In genomic region chr10:52740913-52741675, GRCh38 we compare ENCODE assay signal across 8 cellular contexts. TPM values are rescaled to one million over a fixed set of nuclear protein-coding genes. Genes with fewer than 3 reads are reported as not detected.
A peak's percentile ranks its signal among the peaks of the same experiment; 100 is the strongest.
DNase-seq lines count a peak whose midpoint lies in the region; ATAC-seq and TF ChIP-seq lines count a peak whose summit lies in the region.

No MANE protein-coding gene starts in this region.

- H3K14ac ChIP-seq in mesenchymal stem cell (ENCODE audit: low read length in 2 of 2), result no peak overlapping the region

- H3K4me2 ChIP-seq in mesenchymal stem cell (ENCODE audit: low read length, poor library complexity, severe bottlenecking), result no peak overlapping the region

- CTCF ChIA-PET in BJ (lab: Yijun Ruan, JAX), result interaction anchor here (0.6 to 10.8 kb wide), 25 partner anchors 8 to 1769 kb away, joined by 3 to 336 read pairs (median 6); partner anchors contain the start of gene MBL2

- no peaks in the 10 kb centered on the region for H3K4me1 ChIP-seq in RWPE2 (ENCODE audit: insufficient read depth, poor library complexity, severe bottlenecking)
- no peaks in the 10 kb centered on the region for H3K4me1 ChIP-seq in mesenchymal stem cell (ENCODE audit: control insufficient read depth, insufficient read depth, low read depth, low read length)
- no peaks in the 10 kb centered on the region for H3K4me1 ChIP-seq in upper lobe of right lung

- POLR2A ChIA-PET in BJ (lab: Charles Lee), result no interaction called here

- no peak overlapping the region for H2AK5ac ChIP-seq in mesenchymal stem cell (ENCODE audit: low read length, severe bottlenecking)

- H2BK120ac ChIP-seq in mesenchymal stem cell (ENCODE audit: low read depth, low read length), result no peak overlapping the region

- H2BK12ac ChIP-seq in mesenchymal stem cell (ENCODE audit: low read length in 2 of 2), result no peak overlapping the region

- H3K18ac ChIP-seq in mesenchymal stem cell (ENCODE audit: low read depth in 1 of 2, low read length in 2 of 2), result no peak overlapping the region

- H3K27me3 ChIP-seq in BJ (ENCODE audit: control insufficient read depth, insufficient read depth, low read length) (no peaks in the 10 kb centered on the region), RWPE2 (ENCODE audit: insufficient read depth, poor library complexity, severe bottlenecking) (no peaks in the 10 kb centered on the region), mesenchymal stem cell (ENCODE audit: control insufficient read depth in 1 of 2, insufficient read depth in 1 of 2, low read length in 2 of 2) (peaks cover 0 to 36% of the 10 kb centered on the region in 2 experiments), upper lobe of right lung (no peaks in the 10 kb centered on the region)

- no peak overlapping the region for H4K8ac ChIP-seq in mesenchymal stem cell (ENCODE audit: low read length)

- H2AFZ ChIP-seq in mesenchymal stem cell (ENCODE audit: low read depth, low read length), result no peak overlapping the region

- no peak overlapping the region for H2BK5ac ChIP-seq in mesenchymal stem cell (ENCODE audit: low read depth, low read length, poor library complexity, severe bottlenecking)

- no peaks in the 10 kb centered on the region for H3K9me3 ChIP-seq in RWPE2 (ENCODE audit: severe bottlenecking)
- H3K9me3 ChIP-seq in mesenchymal stem cell (ENCODE audit: control insufficient read depth, low read length), result no peaks in the 10 kb centered on the region
- no peaks in the 10 kb centered on the region for H3K9me3 ChIP-seq in upper lobe of right lung

- H3K4me3 ChIP-seq in BJ (ENCODE audit: low read depth, low read length) (no peak overlapping the region), RWPE2 (ENCODE audit: severe bottlenecking) (no peak overlapping the region), coronary artery (no peak overlapping the region), mesenchymal stem cell (ENCODE audit: insufficient read depth in 1 of 2, low read depth in 1 of 2, low read length in 2 of 2) (no peak overlapping the region), upper lobe of right lung (no peak overlapping the region)

- H3K36me3 ChIP-seq in BJ (ENCODE audit: control insufficient read depth, insufficient read depth, low read length) (no peaks in the 10 kb centered on the region), RWPE2 (ENCODE audit: low read depth) (no peaks in the 10 kb centered on the region), mesenchymal stem cell (ENCODE audit: control insufficient read depth in 1 of 2, insufficient read depth in 2 of 2, low read depth in 1 of 2, low read length in 2 of 2) (no peaks in the 10 kb centered on the region), upper lobe of right lung (no peaks in the 10 kb centered on the region)

- H3K4ac ChIP-seq in mesenchymal stem cell (ENCODE audit: low read depth in 1 of 2, low read length in 2 of 2), result no peak overlapping the region

- H3K23ac ChIP-seq in mesenchymal stem cell (ENCODE audit: low read length in 2 of 2), result no peak overlapping the region

- DNase-seq in BJ (ENCODE audit: low read depth), result no peak
- no peak for DNase-seq in RWPE2 (ENCODE audit: low spot score)
- DNase-seq in coronary artery (ENCODE audit: low spot score), result no peak
- peak; percentile 65 for DNase-seq in mesenchymal stem cell
- DNase-seq in upper lobe of right lung, result no peak
- no peak for DNase-seq in T-helper 9 cell

- no peak overlapping the region for H2BK15ac ChIP-seq in mesenchymal stem cell (ENCODE audit: low read depth, poor library complexity, severe bottlenecking)

- intact Hi-C loops in upper lobe of right lung (cut with DNase I), result loop anchor here (5.0 kb wide), 1 partner anchor 36 kb away; no protein-coding TSS in a partner anchor

- H3K9ac ChIP-seq in mesenchymal stem cell (ENCODE audit: low read length), result no peak overlapping the region

- peak; percentile 66 for ATAC-seq in GM18511 (IDR thresholded peaks at IDR 0.05; ENCODE audit: unreplicated experiment)
- peak; percentile 71 for ATAC-seq in HG03135 (IDR thresholded peaks at IDR 0.05; ENCODE audit: unreplicated experiment)
- 0 out of 3 replicates have a peak, but pooled peaks have one; percentile 12 for ATAC-seq in RWPE2 (ENCODE audit: low read depth)
- ATAC-seq in upper lobe of right lung, result peak; percentile 76

- H3K27ac ChIP-seq in RWPE2 (ENCODE audit: poor library complexity, severe bottlenecking) (no peak overlapping the region), coronary artery (no peak overlapping the region), mesenchymal stem cell (ENCODE audit: low read length, poor library complexity, severe bottlenecking) (no peak overlapping the region), upper lobe of right lung (no peak overlapping the region)

- H4K91ac ChIP-seq in mesenchymal stem cell (ENCODE audit: low read length), result no peak overlapping the region

- no peaks in the 10 kb centered on the region for H3K79me1 ChIP-seq in mesenchymal stem cell (replicated peaks; ENCODE audit: low read length, poor library complexity, severe bottlenecking)

- TF ChIP-seq CTCF in BJ (IDR thresholded peaks at IDR 0.05; ENCODE audit: insufficient read depth, low read depth, low read length), result peak; percentile 92
- peak; percentile 80 for TF ChIP-seq CTCF in RWPE2 (IDR thresholded peaks at IDR 0.05; ENCODE audit: poor library complexity, severe bottlenecking)
- peak; percentile 69 for TF ChIP-seq CTCF in coronary artery (IDR thresholded peaks at IDR 0.05)
- peak; percentile 92 for TF ChIP-seq CTCF in upper lobe of right lung (IDR thresholded peaks at IDR 0.05)

- WGBS in mesenchymal stem cell, result 79% methylated on average over 4 of the region's 5 CpGs

RNA-seq across cellular contexts. Expression of gene MBL2, which starts 31.5 kb away (rescaled TPM):
- polyA plus RNA-seq in BJ (2011; rRNA removed), result not detected in 2 replicates
- not detected in 2 replicates for polyA minus RNA-seq in BJ (2011; rRNA and poly(A)+ RNA removed)
- polyA plus RNA-seq in mesenchymal stem cell (2013, experiment 1 of 2), result not detected
- not detected for polyA plus RNA-seq in mesenchymal stem cell (2013, experiment 2 of 2)
- not detected for total RNA-seq in upper lobe of right lung

Comparison
In these comparisons a context has a peak if more than half of its experiments do, and no peak if none do; other contexts are left out.
1. ATAC-seq: peak in every context shown above with its lines; median percentile 76 in upper lobe of right lung; 71 in HG03135; 66 in GM18511; 12 in RWPE2.